Comparison of ENCODE assay signal across 1 cellular context in the genomic region with DNA sequence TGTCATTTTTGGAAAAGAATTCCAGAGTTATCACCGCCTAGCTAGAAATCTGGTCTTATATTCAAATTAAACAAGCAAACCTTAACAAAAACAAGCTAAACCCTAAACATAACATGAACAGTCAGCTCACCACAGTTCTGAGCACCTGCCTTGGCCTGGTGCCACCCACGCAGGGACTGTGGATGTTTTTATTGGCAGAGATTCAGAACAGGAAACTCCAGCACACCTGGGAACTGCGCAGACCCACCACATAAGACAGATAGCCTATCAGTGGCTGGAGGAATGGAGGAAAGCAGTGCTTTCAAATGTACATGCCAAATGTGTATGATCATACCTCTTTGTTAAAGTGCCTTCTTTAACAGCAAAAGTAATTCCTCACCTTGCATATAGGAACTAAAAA.
TF ChIP-seq lines count a peak whose summit lies in the region.

No MANE protein-coding gene starts in this region.

TF ChIP-seq in IMR-90, 13 proteins besides CTCF, POLR2A, EP300 and RAD21 (continued from another document):
- TF ChIP-seq, protein P1, sequence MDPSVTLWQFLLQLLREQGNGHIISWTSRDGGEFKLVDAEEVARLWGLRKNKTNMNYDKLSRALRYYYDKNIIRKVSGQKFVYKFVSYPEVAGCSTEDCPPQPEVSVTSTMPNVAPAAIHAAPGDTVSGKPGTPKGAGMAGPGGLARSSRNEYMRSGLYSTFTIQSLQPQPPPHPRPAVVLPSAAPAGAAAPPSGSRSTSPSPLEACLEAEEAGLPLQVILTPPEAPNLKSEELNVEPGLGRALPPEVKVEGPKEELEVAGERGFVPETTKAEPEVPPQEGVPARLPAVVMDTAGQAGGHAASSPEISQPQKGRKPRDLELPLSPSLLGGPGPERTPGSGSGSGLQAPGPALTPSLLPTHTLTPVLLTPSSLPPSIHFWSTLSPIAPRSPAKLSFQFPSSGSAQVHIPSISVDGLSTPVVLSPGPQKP (IDR thresholded peaks at IDR 0.05; ENCODE audit: borderline replicate concordance, low read depth, low read length) = no peak
- TF ChIP-seq BHLHE40 (IDR thresholded peaks at IDR 0.05; ENCODE audit: low read depth, low read length) = no peak
- no peak for TF ChIP-seq MAFK (IDR thresholded peaks at IDR 0.05; ENCODE audit: low read depth, low read length)
- TF ChIP-seq RCOR1 (IDR thresholded peaks at IDR 0.05; ENCODE audit: insufficient replicate concordance, low read length) = no peak
- TF ChIP-seq MXI1 (IDR thresholded peaks at IDR 0.05; ENCODE audit: borderline replicate concordance, low read depth, low read length) = no peak
